Comparison of ENCODE assay signal across 15 cellular contexts in genomic region chr6:119915971-119916370, GRCh38.
"Had no signal": no experiment of that assay in that cellular context is flagged by ENCODE, and none has a peak within 500 bp of the region (broad histone marks: within the 10 kb centered on the region; RNA-seq: fewer than 3 reads in every experiment).

No MANE protein-coding gene starts in this region.

- H3K27me3 ChIP-seq: hepatocyte, neutrophil, right atrium auricular region, sigmoid colon had no signal

- H3K36me3 ChIP-seq: neutrophil, right atrium auricular region, sigmoid colon had no signal

- H3K27me3 Mint-ChIP-seq: naive thymus-derived CD4-positive, alpha-beta T cell had no signal

- H3K4me1 ChIP-seq: right atrium auricular region, sigmoid colon had no signal

- H3K27ac ChIP-seq: hepatocyte, neutrophil, right atrium auricular region, sigmoid colon, skin epidermis had no signal

- H3K4me1 Mint-ChIP-seq: naive thymus-derived CD4-positive, alpha-beta T cell; nephron progenitor cell had no signal

- DNase-seq: effector memory CD4-positive, alpha-beta T cell; foreskin melanocyte; head of caudate nucleus; naive thymus-derived CD4-positive, alpha-beta T cell; nephron progenitor cell; posterior cingulate gyrus; sigmoid colon; stimulated activated CD4-positive, alpha-beta T cell treated with anti-CD3 and anti-CD28 coated beads, Interleukin-2, amount 100 ng/mL, for 24 hours; stimulated activated CD4-positive, alpha-beta T cell treated with anti-CD3 and anti-CD28 coated beads, Interleukin-4, amount 100 ng/mL, for 4 hours; stimulated activated naive B cell treated with anti-CD40 and anti-IgM and Interleukin-4, amounts not matched to agents 10 μg/mL and 1 μg/mL and 100 μg/mL, for 72 hours; trophoblast cell had no signal

- H3K4me2 ChIP-seq: hepatocyte had no signal

- H3K4me3 ChIP-seq: hepatocyte, right atrium auricular region, sigmoid colon, skin epidermis had no signal

- H3K79me2 ChIP-seq: hepatocyte had no signal

- H3K27ac Mint-ChIP-seq: naive thymus-derived CD4-positive, alpha-beta T cell; nephron progenitor cell; stimulated activated naive B cell treated with anti-CD40 and anti-IgM and Interleukin-4, amounts not matched to agents 10 μg/mL and 1 μg/mL and 100 μg/mL, for 72 hours had no signal

- H3K4me3 Mint-ChIP-seq: naive thymus-derived CD4-positive, alpha-beta T cell; nephron progenitor cell; stimulated activated naive B cell treated with anti-CD40 and anti-IgM and Interleukin-4, amounts not matched to agents 10 μg/mL and 1 μg/mL and 100 μg/mL, for 72 hours had no signal

- ATAC-seq: naive thymus-derived CD4-positive, alpha-beta T cell; stimulated activated naive B cell treated with anti-CD40 and anti-IgM and Interleukin-4, amounts not matched to agents 10 μg/mL and 1 μg/mL and 100 μg/mL, for 72 hours had no signal

- H3K9me3 ChIP-seq: neutrophil, sigmoid colon had no signal

- H2AFZ ChIP-seq: hepatocyte had no signal
